Comparison of ENCODE assay signal across 8 cellular contexts in genomic region chr5:143404416-143405062, GRCh38. TPM values are rescaled to one million over a fixed set of nuclear protein-coding genes. Genes with fewer than 3 reads are reported as not detected.
A peak's percentile ranks its signal among the peaks of the same experiment; 100 is the strongest.
DNase-seq lines count a peak whose midpoint lies in the region; ATAC-seq and TF ChIP-seq lines count a peak whose summit lies in the region.

No MANE protein-coding gene starts in this region.

- peaks cover 5 to 14% (median 11%) of the 10 kb centered on the region in 3 donors for H3K4me1 ChIP-seq in skeletal muscle tissue (ENCODE audit: control insufficient read depth in 3 of 3, insufficient read depth in 3 of 3, low read length in 3 of 3)

- H3K27ac ChIP-seq in VCaP (peak overlapping the region; percentile 95), brain microvascular endothelial cell (peak overlapping the region; percentile 97), skeletal muscle tissue (ENCODE audit: low read depth, low read length) (peak overlapping the region; percentile 98)

- H3K27me3 ChIP-seq in brain microvascular endothelial cell (replicated peaks) (no peaks in the 10 kb centered on the region), skeletal muscle tissue (ENCODE audit: control insufficient read depth in 3 of 3, insufficient read depth in 3 of 3, low read length in 3 of 3) (no peaks in the 10 kb centered on the region)

- peak; percentile 24 for ATAC-seq in HG02571 (IDR thresholded peaks at IDR 0.05; ENCODE audit: unreplicated experiment)

- TF ChIP-seq CTCF in GM10266 (IDR thresholded peaks at IDR 0.05; ENCODE audit: control insufficient read depth, insufficient read depth, low read depth, missing control alignments) (no peak), VCaP (conservative IDR thresholded peaks at IDR 0.05) (no peak), brain microvascular endothelial cell (IDR thresholded peaks at IDR 0.05; ENCODE audit: low read depth, low read length, missing control alignments) (peak; percentile 9)

- no peaks in the 10 kb centered on the region for H3K9me3 ChIP-seq in skeletal muscle tissue (ENCODE audit: control insufficient read depth in 3 of 3, low read length in 3 of 3)

- DNase-seq in GM10266 (ENCODE audit: extremely low spot score) (peak; percentile 76), NCI-H1694 (lab: John Stamatoyannopoulos, UW) (peak; percentile 55), brain microvascular endothelial cell (peak; percentile 84), iPS-NIHi11 (ENCODE audit: low spot score) (peak; percentile 62), DMS153 (lab: John Stamatoyannopoulos, UW) (no peak)

- H3K4me3 ChIP-seq in brain microvascular endothelial cell (ENCODE audit: low read depth, low read length) (peak overlapping the region; percentile 80), skeletal muscle tissue (ENCODE audit: low read length in 3 of 3) (peak overlapping the region; percentile 72 to 89 (median 84))

- H3K9ac ChIP-seq in skeletal muscle tissue (ENCODE audit: low read depth in 1 of 3, low read length in 3 of 3): peak overlapping the region; percentile 96 to 98 (median 97)

- in situ Hi-C loops in brain microvascular endothelial cell (cut with HindIII; ENCODE audit: low pct_ligation_motif_present, low sequenced_read_pairs): no loop called here

- H3K36me3 ChIP-seq in brain microvascular endothelial cell (replicated peaks) (peaks cover 6% of the 10 kb centered on the region), skeletal muscle tissue (ENCODE audit: control insufficient read depth in 3 of 3, insufficient read depth in 3 of 3, low read length in 3 of 3) (peaks cover 0 to 8% (median 6%) of the 10 kb centered on the region in 3 donors)

RNA-seq across cellular contexts. Expression of gene NR3C1, which starts 1.1 kb away (rescaled TPM):
- 76.7 TPM for total RNA-seq in skeletal muscle tissue
